25 cellular contexts compared by ENCODE assay signal in the genomic region with DNA sequence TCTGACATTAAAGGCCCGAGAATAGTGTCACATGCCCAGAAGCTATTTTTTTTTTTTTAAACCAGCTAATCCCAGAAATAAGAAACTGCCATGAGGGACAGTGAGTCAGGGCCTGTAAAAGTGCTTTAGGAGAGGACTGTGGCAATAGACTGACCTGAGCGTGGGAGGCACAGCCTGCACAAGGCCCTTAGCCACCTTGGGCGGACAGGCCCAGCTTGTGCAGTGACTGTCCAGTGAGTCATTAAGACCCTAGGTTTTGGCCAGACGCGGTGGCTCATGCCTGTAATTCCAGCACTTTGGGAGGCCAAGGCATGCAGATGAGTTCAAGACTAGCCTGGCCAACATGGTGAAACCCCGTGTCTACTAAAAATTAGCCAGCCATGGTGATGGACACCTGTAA.
DNase-seq lines count a peak whose midpoint lies in the region; ATAC-seq and TF ChIP-seq lines count a peak whose summit lies in the region.
"Had no signal": no experiment of that assay in that cellular context is flagged by ENCODE, and none has a peak within 500 bp of the region (broad histone marks: within the 10 kb centered on the region; RNA-seq: fewer than 3 reads in every experiment).

No MANE protein-coding gene starts in this region.

- no peaks in the 10 kb centered on the region for H3K27me3 ChIP-seq in CD8-positive, alpha-beta memory T cell (ENCODE audit: insufficient read depth, low read length, poor library complexity, severe bottlenecking)
- H3K27me3 ChIP-seq: esophagus muscularis mucosa, gastrocnemius medialis, left lung, right atrium auricular region, tibial nerve had no signal

- no peaks in the 10 kb centered on the region for H3K4me1 ChIP-seq in CD8-positive, alpha-beta memory T cell (ENCODE audit: insufficient read depth, low read length)
- H3K4me1 ChIP-seq: esophagus muscularis mucosa, gastrocnemius medialis, left lung, right atrium auricular region, tibial nerve had no signal

- H3K9me3 ChIP-seq in CD8-positive, alpha-beta memory T cell (ENCODE audit: low read length), result no peaks in the 10 kb centered on the region
- H3K9me3 ChIP-seq: esophagus muscularis mucosa, gastrocnemius medialis, left lung, right atrium auricular region, tibial nerve had no signal

- peak; percentile 3 for DNase-seq in AG04449 (ENCODE audit: low read depth, low spot score)
- DNase-seq in GM04504 (ENCODE audit: low read depth), result peak; percentile 26
- DNase-seq in RKO (ENCODE audit: low spot score), result peak; percentile 42
- DNase-seq in kidney tubule cell (ENCODE audit: low spot score), result peak; percentile 30
- no peak for DNase-seq in CD8-positive, alpha-beta memory T cell
- no peak for DNase-seq in substantia nigra (lab: John Stamatoyannopoulos, UW)
- DNase-seq in NCI-H1105 treated with DMSO at 0.1 percent for 48 hours (lab: John Stamatoyannopoulos, UW), result no peak
- DNase-seq: activated CD8-positive, alpha-beta memory T cell treated with anti-CD3 and anti-CD28 coated beads for 24 hours; activated T-cell treated with anti-CD3 and anti-CD28 coated beads, Interleukin-2, amount 50 U/mL, for 4 hours; C1 segment of cervical spinal cord; gastrocnemius medialis; hippocampal formation; immature natural killer cell; KG1; left lung; naive thymus-derived CD8-positive, alpha-beta T cell; NCI-H1694 treated with DMSO at 0.1 percent for 48 hours; NCI-H2171; NCI-H524; NK-92 treated with Interleukin-12 subunit alpha and Interleukin-12 subunit beta, amount 100 ng/mL, for 24 hours; stimulated activated naive CD8-positive, alpha-beta T cell treated with anti-CD3 and anti-CD28 coated beads, Interleukin-15, Interleukin-2, amounts not matched to agents 100 U/mL and 50 U/mL, for 24 hours had no signal

- no peaks in the 10 kb centered on the region for H3K36me3 ChIP-seq in CD8-positive, alpha-beta memory T cell (ENCODE audit: insufficient read depth, low read length)
- H3K36me3 ChIP-seq: esophagus muscularis mucosa, gastrocnemius medialis, left lung, right atrium auricular region, tibial nerve had no signal

- no peak for ATAC-seq in HG02763 (IDR thresholded peaks at IDR 0.05; ENCODE audit: unreplicated experiment)
- ATAC-seq: activated T-cell treated with anti-CD3 and anti-CD28 coated beads, Interleukin-2, amount 50 U/mL, for 4 hours; gastrocnemius medialis; left lung; naive thymus-derived CD8-positive, alpha-beta T cell; stimulated activated naive CD8-positive, alpha-beta T cell treated with anti-CD3 and anti-CD28 coated beads, Interleukin-15, Interleukin-2, amounts not matched to agents 100 U/mL and 50 U/mL, for 24 hours had no signal

- no peak for TF ChIP-seq CTCF in AG04449 (IDR thresholded peaks at IDR 0.05; ENCODE audit: insufficient read depth, low read length, missing control alignments)

- H3K9me3 Mint-ChIP-seq in CD8-positive, alpha-beta memory T cell, result peaks cover 0 to 2% (median 0%) of the 10 kb centered on the region in 5 donors

- H3K4me3 Mint-ChIP-seq in CD8-positive, alpha-beta memory T cell, result no peak overlapping the region
- H3K4me3 Mint-ChIP-seq: activated T-cell treated with anti-CD3 and anti-CD28 coated beads, Interleukin-2, amount 50 U/mL, for 4 hours; immature natural killer cell; naive thymus-derived CD8-positive, alpha-beta T cell had no signal

- H3K4me3 ChIP-seq in AG04449 (ENCODE audit: low read depth, low read length), result no peak overlapping the region
- no peak overlapping the region for H3K4me3 ChIP-seq in CD8-positive, alpha-beta memory T cell (ENCODE audit: low read length)
- H3K4me3 ChIP-seq: esophagus muscularis mucosa, gastrocnemius medialis, left lung, right atrium auricular region, tibial nerve had no signal

- H3K27me3 Mint-ChIP-seq in CD8-positive, alpha-beta memory T cell, result no peaks in the 10 kb centered on the region

- no peak overlapping the region for H3K27ac ChIP-seq in CD8-positive, alpha-beta memory T cell (ENCODE audit: low read depth, low read length)
- H3K27ac ChIP-seq in substantia nigra (ENCODE audit: low read depth, low read length, poor library complexity, severe bottlenecking), result no peak overlapping the region
- H3K27ac ChIP-seq: esophagus muscularis mucosa, gastrocnemius medialis, left lung, right atrium auricular region, tibial nerve had no signal

- POLR2A ChIA-PET in AG04449 (lab: Yijun Ruan, JAX), result no interaction called here
- POLR2A ChIA-PET in CD8-positive, alpha-beta memory T cell (lab: Charles Lee), result no interaction called here

- no peak overlapping the region for H3K27ac Mint-ChIP-seq in CD8-positive, alpha-beta memory T cell
- H3K27ac Mint-ChIP-seq: immature natural killer cell; naive thymus-derived CD8-positive, alpha-beta T cell had no signal

- CTCF ChIA-PET in AG04449 (lab: Yijun Ruan, JAX), result interaction anchor here (0.7 kb wide), 1 partner anchor 10 kb away, joined by 3 read pairs; no protein-coding TSS in a partner anchor
- CTCF ChIA-PET in CD8-positive, alpha-beta memory T cell (lab: Charles Lee), result no interaction called here

- no peaks in the 10 kb centered on the region for H3K4me1 Mint-ChIP-seq in CD8-positive, alpha-beta memory T cell
- H3K4me1 Mint-ChIP-seq: immature natural killer cell; naive thymus-derived CD8-positive, alpha-beta T cell had no signal

- no peaks in the 10 kb centered on the region for H3K36me3 Mint-ChIP-seq in CD8-positive, alpha-beta memory T cell
- H3K36me3 Mint-ChIP-seq: immature natural killer cell; naive thymus-derived CD8-positive, alpha-beta T cell had no signal

Comparison
In these comparisons a context has a peak if more than half of its experiments do, and no peak if none do; other contexts are left out.
1. DNase-seq: peak in AG04449 (single experiment), GM04504 (single experiment), RKO (single experiment) and kidney tubule cell (single experiment); none in CD8-positive, alpha-beta memory T cell (0 of 5), substantia nigra (0 of 49) and NCI-H1105 treated with DMSO at 0.1 percent for 48 hours (single experiment).